In the genomic region with DNA sequence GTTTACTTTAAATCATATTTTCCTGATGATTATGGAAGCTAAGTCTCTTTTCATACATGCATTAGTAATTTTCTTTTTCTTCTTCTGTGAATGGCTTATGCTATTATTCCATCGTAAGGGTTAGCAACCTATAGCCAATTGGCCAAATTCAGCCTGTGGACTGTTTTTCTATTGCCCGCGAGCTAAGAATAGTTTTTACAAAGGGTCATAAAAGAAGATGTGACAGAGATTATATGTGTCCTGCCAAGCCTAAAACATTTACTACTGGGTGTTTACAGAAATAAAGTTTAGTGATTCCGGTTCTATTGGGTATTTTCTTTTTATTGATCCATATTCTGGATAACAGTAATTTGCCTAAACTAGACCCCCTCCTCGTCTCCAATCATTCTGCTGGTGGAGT, we compare ENCODE assay signal across 4 cellular contexts.
"Had no signal": no experiment of that assay in that cellular context is flagged by ENCODE, and none has a peak within 500 bp of the region (broad histone marks: within the 10 kb centered on the region; RNA-seq: fewer than 3 reads in every experiment).

No MANE protein-coding gene starts in this region.

- H3K4me3 Mint-ChIP-seq: GM23338 had no signal

- DNase-seq: H9, HCEC 1CT, IMR-90 had no signal

- H3K4me2 ChIP-seq: GM23338 had no signal

- H2AFZ ChIP-seq: GM23338 had no signal

- H3K4me3 ChIP-seq: GM23338 had no signal
